Comparison of ENCODE assay signal across 26 cellular contexts in the genomic region with DNA sequence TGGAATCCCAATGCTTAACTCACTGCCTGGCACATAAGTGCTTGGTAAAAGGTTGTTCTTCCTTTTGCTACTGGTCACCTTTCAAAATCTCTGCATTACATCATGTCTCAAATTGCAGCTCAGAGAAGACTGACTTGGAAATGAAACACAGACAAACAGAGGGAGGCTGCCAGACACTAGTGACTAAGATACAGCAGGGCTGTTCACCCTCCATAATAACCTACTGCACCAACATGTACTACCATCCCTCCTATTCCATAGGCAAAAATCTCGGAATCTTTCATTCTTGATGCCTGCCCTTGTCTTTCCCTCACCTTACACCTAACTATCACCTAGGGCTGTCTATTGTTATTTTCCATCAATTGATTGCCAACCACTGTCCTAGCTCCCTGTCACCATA.
"Had no signal": no experiment of that assay in that cellular context is flagged by ENCODE, and none has a peak within 500 bp of the region (broad histone marks: within the 10 kb centered on the region; RNA-seq: fewer than 3 reads in every experiment).

No MANE protein-coding gene starts in this region.

- H3K27me3 Mint-ChIP-seq: activated CD4-positive, alpha-beta memory T cell treated with anti-CD3 and anti-CD28 coated beads for 36 hours; activated CD4-positive, alpha-beta T cell treated with anti-CD3 and anti-CD28 coated beads for 36 hours; activated CD4-positive, alpha-beta T cell treated with anti-CD3 and anti-CD28 coated beads, Interleukin-2, amount 10 ng/mL, durations not matched to agents 24 days and 14 days; activated CD8-positive, alpha-beta memory T cell treated with anti-CD3 and anti-CD28 coated beads, Interleukin-2, amount 10 ng/mL, durations not matched to agents 7 days and 5 days; activated naive CD8-positive, alpha-beta T cell; brain; central memory CD8-positive, alpha-beta T cell; effector memory CD8-positive, alpha-beta T cell had no signal

- ATAC-seq: activated CD4-positive, alpha-beta T cell treated with anti-CD3 and anti-CD28 coated beads for 36 hours; activated CD8-positive, alpha-beta memory T cell treated with anti-CD3 and anti-CD28 coated beads, Interleukin-2, amount 10 ng/mL, durations not matched to agents 7 days and 5 days; activated CD8-positive, alpha-beta T cell treated with anti-CD3 and anti-CD28 coated beads, Interleukin-2, amount 10 ng/mL, durations not matched to agents 7 days and 5 days; effector memory CD8-positive, alpha-beta T cell; gastroesophageal sphincter had no signal

- DNase-seq: activated CD4-positive, alpha-beta memory T cell treated with anti-CD3 and anti-CD28 coated beads for 36 hours; activated CD4-positive, alpha-beta T cell treated with anti-CD3 and anti-CD28 coated beads for 36 hours; activated CD4-positive, alpha-beta T cell treated with anti-CD3 and anti-CD28 coated beads, Interleukin-2, amount 10 ng/mL, durations not matched to agents 24 days and 14 days; activated CD4-positive, CD25-positive, alpha-beta regulatory T cell; activated CD4-positive, CD25-positive, alpha-beta regulatory T cell treated with anti-CD3 and anti-CD28 coated beads, Interleukin-2, amount 50 U/mL, for 72 hours; activated CD8-positive, alpha-beta memory T cell treated with anti-CD3 and anti-CD28 coated beads, Interleukin-2, amount 10 ng/mL, durations not matched to agents 7 days and 5 days; activated CD8-positive, alpha-beta memory T cell treated with anti-CD3 and anti-CD28 coated beads, Interleukin-2, amount 50 U/mL, for 4 hours; activated CD8-positive, alpha-beta T cell treated with anti-CD3 and anti-CD28 coated beads, Interleukin-2, amount 10 ng/mL, durations not matched to agents 7 days and 5 days; activated gamma-delta T cell; activated naive CD4-positive, alpha-beta T cell treated with anti-CD3 and anti-CD28 coated beads, Interleukin-2, amount 50 U/mL, for 16 hours; activated naive CD4-positive, alpha-beta T cell treated with Interleukin-2 at 50 U/mL for 16 hours; activated T-cell treated with anti-CD3 and anti-CD28 coated beads, Interleukin-2, amount 50 U/mL, for 1 hour; activated T-cell treated with anti-CD3 and anti-CD28 coated beads, Interleukin-2, amount 50 U/mL, for 48 hours; amygdala; aorta; cortex of kidney; dermis blood vessel endothelial cell; effector CD4-positive, alpha-beta T cell; effector memory CD8-positive, alpha-beta T cell; foreskin melanocyte; T-helper 2 cell had no signal

- H3K27ac Mint-ChIP-seq: activated CD4-positive, alpha-beta memory T cell treated with anti-CD3 and anti-CD28 coated beads for 36 hours; activated CD4-positive, alpha-beta T cell treated with anti-CD3 and anti-CD28 coated beads for 36 hours; activated CD4-positive, alpha-beta T cell treated with anti-CD3 and anti-CD28 coated beads, Interleukin-2, amount 10 ng/mL, durations not matched to agents 24 days and 14 days; activated CD8-positive, alpha-beta memory T cell treated with anti-CD3 and anti-CD28 coated beads, Interleukin-2, amount 10 ng/mL, durations not matched to agents 7 days and 5 days; activated CD8-positive, alpha-beta T cell treated with anti-CD3 and anti-CD28 coated beads, Interleukin-2, amount 10 ng/mL, durations not matched to agents 7 days and 5 days; activated naive CD8-positive, alpha-beta T cell; activated T-helper 1 cell treated with anti-CD3 and anti-CD28 coated beads, Interleukin-12 subunit alpha, Interleukin-12 subunit beta, Interleukin-2, Interleukin-4 antibody, amounts not matched to agents 30 ng/mL and 10 ng/mL and 1 ng/mL, durations not matched to agents 14 hours and 24 hours and 36 hours; effector memory CD8-positive, alpha-beta T cell had no signal

- H3K4me1 Mint-ChIP-seq: activated CD4-positive, alpha-beta T cell treated with anti-CD3 and anti-CD28 coated beads for 36 hours; activated CD4-positive, alpha-beta T cell treated with anti-CD3 and anti-CD28 coated beads, Interleukin-2, amount 10 ng/mL, durations not matched to agents 24 days and 14 days; activated CD8-positive, alpha-beta memory T cell treated with anti-CD3 and anti-CD28 coated beads, Interleukin-2, amount 10 ng/mL, durations not matched to agents 7 days and 5 days; central memory CD8-positive, alpha-beta T cell had no signal

- H3K4me3 Mint-ChIP-seq: activated CD4-positive, alpha-beta memory T cell treated with anti-CD3 and anti-CD28 coated beads for 36 hours; activated CD4-positive, alpha-beta T cell treated with anti-CD3 and anti-CD28 coated beads for 36 hours; activated CD4-positive, alpha-beta T cell treated with anti-CD3 and anti-CD28 coated beads, Interleukin-2, amount 10 ng/mL, durations not matched to agents 24 days and 14 days; activated CD8-positive, alpha-beta memory T cell treated with anti-CD3 and anti-CD28 coated beads, Interleukin-2, amount 10 ng/mL, durations not matched to agents 7 days and 5 days; activated CD8-positive, alpha-beta T cell treated with anti-CD3 and anti-CD28 coated beads, Interleukin-2, amount 10 ng/mL, durations not matched to agents 7 days and 5 days; activated naive CD8-positive, alpha-beta T cell; activated T-helper 1 cell treated with anti-CD3 and anti-CD28 coated beads, Interleukin-12 subunit alpha, Interleukin-12 subunit beta, Interleukin-2, Interleukin-4 antibody, amounts not matched to agents 30 ng/mL and 10 ng/mL and 1 ng/mL, durations not matched to agents 14 hours and 24 hours and 36 hours; brain; central memory CD8-positive, alpha-beta T cell; effector memory CD8-positive, alpha-beta T cell had no signal

- H3K36me3 Mint-ChIP-seq: activated CD4-positive, alpha-beta memory T cell treated with anti-CD3 and anti-CD28 coated beads for 36 hours; activated CD8-positive, alpha-beta memory T cell treated with anti-CD3 and anti-CD28 coated beads, Interleukin-2, amount 10 ng/mL, durations not matched to agents 7 days and 5 days; activated naive CD8-positive, alpha-beta T cell; brain had no signal
